ENCODE assay signal across 17 cellular contexts in genomic region chr15:100187677-100188076, GRCh38.
DNase-seq lines count a peak whose midpoint lies in the region; ATAC-seq, FAIRE-seq and TF ChIP-seq lines count a peak whose summit lies in the region.
"Had no signal": no experiment of that assay in that cellular context is flagged by ENCODE, and none has a peak within 500 bp of the region (broad histone marks: within the 10 kb centered on the region; RNA-seq: fewer than 3 reads in every experiment).

No MANE protein-coding gene starts in this region.

- no peak for TF ChIP-seq POLR2A in HepG2 (IDR thresholded peaks at IDR 0.05; ENCODE audit: insufficient read depth in 1 of 2, low read depth in 2 of 2, low read length in 2 of 2)
- TF ChIP-seq POLR2A in right lobe of liver (IDR thresholded peaks at IDR 0.05), result no peak
- no peak for TF ChIP-seq POLR2A in H54 (IDR thresholded peaks at IDR 0.05; ENCODE audit: low read depth, low read length)

- no peak overlapping the region for H3K4me2 ChIP-seq in HepG2 (ENCODE audit: low read depth, low read length)

- intact Hi-C loops in HepG2 (cut with micrococcal nuclease; ENCODE audit: unreplicated experiment) (no loop called here), right lobe of liver (cut with DNase I) (no loop called here), posterior vena cava (cut with DNase I) (no loop called here), A673 (cut with micrococcal nuclease; ENCODE audit: unreplicated experiment) (no loop called here)
- intact Hi-C loops in activated CD4-positive, alpha-beta T cell treated with anti-CD3 and anti-CD28 coated beads for 36 hours (cut with DNase I, micrococcal nuclease), result no loop called here

- no peak overlapping the region for H3K4me3 ChIP-seq in HepG2 (replicated peaks in 1 of 3; ENCODE audit: insufficient read depth in 1 of 3, low read depth in 2 of 3, low read length in 3 of 3)
- no peak overlapping the region for H3K4me3 ChIP-seq in right lobe of liver
- no peak overlapping the region for H3K4me3 ChIP-seq in A673 (ENCODE audit: low read depth, low read length, poor library complexity, severe bottlenecking)

- peaks cover 0 to 1% of the 10 kb centered on the region in 2 experiments; a peak in 3 of 5 replicates for H3K27me3 ChIP-seq in HepG2 (ENCODE audit: control insufficient read depth in 1 of 2, insufficient read depth in 2 of 2, low read length in 2 of 2)
- no peaks in the 10 kb centered on the region for H3K27me3 ChIP-seq in right lobe of liver
- H3K27me3 ChIP-seq in A673 (replicated peaks; ENCODE audit: insufficient read depth, low read depth, low read length, poor library complexity), result no peaks in the 10 kb centered on the region

- TF ChIP-seq CTCF in HepG2 (CRISPR knock-in tag; IDR thresholded peaks at IDR 0.05), result no peak
- no peak for TF ChIP-seq CTCF in right lobe of liver (IDR thresholded peaks at IDR 0.05)
- TF ChIP-seq CTCF in A673 (conservative IDR thresholded peaks at IDR 0.05; ENCODE audit: low read depth, low read length), result no peak

- BruUV-seq in HepG2 (replicated peaks; lab: Mats Ljungman, UMichigan), result no TSS peak
- BruUV-seq in A673 (replicated peaks; lab: Mats Ljungman, UMichigan), result no TSS peak

- H2AFZ ChIP-seq in HepG2 (ENCODE audit: low read length), result no peak overlapping the region

- DNase-seq in HepG2 (ENCODE audit: low spot score) (no peak), right lobe of liver (no peak), islet precursor cell (peak; percentile 45), posterior vena cava (ENCODE audit: low spot score) (peak; percentile 29), H54 (ENCODE audit: insufficient read length, low spot score) (no peak), NCI-H1694 treated with DMSO at 0.1 percent for 48 hours (lab: John Stamatoyannopoulos, UW) (no peak), A673 (ENCODE audit: low spot score) (no peak)
- DNase-seq in activated CD4-positive, alpha-beta T cell treated with anti-CD3 and anti-CD28 coated beads for 36 hours, result no peak
- DNase-seq: 8988T; C1 segment of cervical spinal cord; Calu3; CD4-positive, alpha-beta T cell; DMS 273 treated with DMSO at 0.1 percent for 48 hours; HCEC 1CT; HFFc6 had no signal

- WGBS in HepG2 (ENCODE audit: low lambda C conversion rate), result 18% methylated on average over 8 of the region's 8 CpGs
- 83% methylated on average over 6 of the region's 8 CpGs for WGBS in right lobe of liver (ENCODE audit: insufficient coverage, low coverage, low lambda C conversion rate, missing lambda C conversion rate)

- CTCF ChIA-PET in HepG2 (lab: Yijun Ruan, JAX; ENCODE audit: low intra/inter-chr PET ratio, low total read pairs), result no interaction called here
- CTCF ChIA-PET in activated CD4-positive, alpha-beta T cell treated with anti-CD3 and anti-CD28 coated beads for 36 hours (lab: Charles Lee), result no interaction called here
- CTCF ChIA-PET in A673 (lab: Charles Lee), result no interaction called here

- TF ChIP-seq EP300 in HepG2 (IDR thresholded peaks at IDR 0.05; ENCODE audit: low read depth in 2 of 2, low read length in 2 of 2) (no peak), HepG2 (CRISPR knock-in tag; IDR thresholded peaks at IDR 0.05; ENCODE audit: borderline replicate concordance) (no peak)

- no peak overlapping the region for H3K27ac Mint-ChIP-seq in activated CD4-positive, alpha-beta T cell treated with anti-CD3 and anti-CD28 coated beads for 36 hours
- H3K27ac Mint-ChIP-seq: B cell; CD4-positive, alpha-beta T cell; HFFc6 had no signal

- H3K27me3 Mint-ChIP-seq in activated CD4-positive, alpha-beta T cell treated with anti-CD3 and anti-CD28 coated beads for 36 hours, result no peaks in the 10 kb centered on the region
- H3K27me3 Mint-ChIP-seq: CD4-positive, alpha-beta T cell had no signal

- H3K9me3 Mint-ChIP-seq in activated CD4-positive, alpha-beta T cell treated with anti-CD3 and anti-CD28 coated beads for 36 hours (ENCODE audit: low read depth), result no peaks in the 10 kb centered on the region
- H3K9me3 Mint-ChIP-seq: CD4-positive, alpha-beta T cell had no signal

- ATAC-seq in HepG2 (peak; percentile 49; the same call in 1 of the 3 replicates), right lobe of liver (no peak)
- no peak for ATAC-seq in activated CD4-positive, alpha-beta T cell treated with anti-CD3 and anti-CD28 coated beads for 36 hours

- no peak overlapping the region for H3K9ac ChIP-seq in HepG2 (ENCODE audit: insufficient read depth, low read depth, low read length)

- in situ Hi-C loops in HepG2 (cut with HindIII; ENCODE audit: extremely low pct_ligation_motif_present, low pct_unique_long_range_greater_than_20kb), result no loop called here

- H3K27ac ChIP-seq in HepG2 (ENCODE audit: extremely low read length, insufficient read depth, low read length), result no peak overlapping the region
- H3K27ac ChIP-seq in right lobe of liver, result no peak overlapping the region
- no peak overlapping the region for H3K27ac ChIP-seq in A673 (ENCODE audit: low read depth, low read length, poor library complexity, severe bottlenecking)

- no peaks in the 10 kb centered on the region for H3K9me3 ChIP-seq in HepG2 (ENCODE audit: low read length)
- H3K9me3 ChIP-seq in right lobe of liver, result no peaks in the 10 kb centered on the region
- peaks cover 4% of the 10 kb centered on the region for H3K9me3 ChIP-seq in A673 (ENCODE audit: low read depth, low read length, poor library complexity, severe bottlenecking)

- H3K4me3 Mint-ChIP-seq in activated CD4-positive, alpha-beta T cell treated with anti-CD3 and anti-CD28 coated beads for 36 hours, result no peak overlapping the region
- H3K4me3 Mint-ChIP-seq: B cell; CD4-positive, alpha-beta T cell; HFFc6 had no signal

- no peaks in the 10 kb centered on the region for H3K36me3 Mint-ChIP-seq in activated CD4-positive, alpha-beta T cell treated with anti-CD3 and anti-CD28 coated beads for 36 hours (ENCODE audit: low read depth)

- H3K4me1 Mint-ChIP-seq in activated CD4-positive, alpha-beta T cell treated with anti-CD3 and anti-CD28 coated beads for 36 hours, result no peaks in the 10 kb centered on the region
- H3K4me1 Mint-ChIP-seq: B cell had no signal

- peaks cover 10% of the 10 kb centered on the region; the same call in 1 of the 2 replicates for H3K4me1 ChIP-seq in HepG2 (ENCODE audit: insufficient read depth, low read length)
- H3K4me1 ChIP-seq in right lobe of liver, result no peaks in the 10 kb centered on the region
- H3K4me1 ChIP-seq in A673 (ENCODE audit: insufficient read depth, low read length, poor library complexity, severe bottlenecking), result no peaks in the 10 kb centered on the region

- FAIRE-seq in HepG2 (lab: Jason Lieb, UNC) (no peak), H54 (lab: Jason Lieb, UNC) (no peak)
- FAIRE-seq: H1 had no signal

- H3K36me3 ChIP-seq in HepG2 (replicated peaks in 1 of 2; ENCODE audit: control insufficient read depth in 1 of 2, insufficient read depth in 2 of 2, low read length in 2 of 2) (no peaks in the 10 kb centered on the region), right lobe of liver (no peaks in the 10 kb centered on the region), A673 (ENCODE audit: insufficient read depth, low read length, poor library complexity, severe bottlenecking) (no peaks in the 10 kb centered on the region)

- H3K79me2 ChIP-seq in HepG2 (ENCODE audit: insufficient read depth, low read length), result no peaks in the 10 kb centered on the region

- TF ChIP-seq RAD21 in HepG2 (CRISPR knock-in tag; IDR thresholded peaks at IDR 0.05), result no peak

- H4K20me1 ChIP-seq in HepG2 (ENCODE audit: insufficient read depth, low read length), result no peaks in the 10 kb centered on the region

- POLR2A ChIA-PET in HepG2 (lab: Yijun Ruan, JAX), result no interaction called here
- POLR2A ChIA-PET in activated CD4-positive, alpha-beta T cell treated with anti-CD3 and anti-CD28 coated beads for 36 hours (lab: Charles Lee), result no interaction called here
- POLR2A ChIA-PET in A673 (lab: Charles Lee; ENCODE audit: low non-redundant PET), result no interaction called here

TF ChIP-seq in HepG2, 621 proteins besides CTCF, POLR2A, EP300 and RAD21:
- TF ChIP-seq ATAD3A (CRISPR knock-in tag; IDR thresholded peaks at IDR 0.05), result no peak
- no peak for TF ChIP-seq HMGXB3 (CRISPR knock-in tag; IDR thresholded peaks at IDR 0.05; ENCODE audit: borderline replicate concordance)
- TF ChIP-seq MAFK (conservative IDR thresholded peaks at IDR 0.05 in 1 of 2, IDR thresholded peaks at IDR 0.05 in 1 of 2; ENCODE audit: low read length in 2 of 2), result peak; percentile 64 to 75
- peak; percentile 59 for TF ChIP-seq MAFF (IDR thresholded peaks at IDR 0.05; ENCODE audit: low read depth, low read length)
- TF ChIP-seq ATM (IDR thresholded peaks at IDR 0.05; ENCODE audit: borderline replicate concordance), result no peak
- TF ChIP-seq LCORL (IDR thresholded peaks at IDR 0.05), result no peak
- TF ChIP-seq LCORL (CRISPR knock-in tag; IDR thresholded peaks at IDR 0.05), result no peak

Comparison
In these comparisons a context has a peak if more than half of its experiments do, and no peak if none do; other contexts are left out.
1. DNase-seq: peak in islet precursor cell (single experiment) and posterior vena cava (single experiment); none in HepG2 (single experiment), right lobe of liver (0 of 3), activated CD4-positive, alpha-beta T cell treated with anti-CD3 and anti-CD28 coated beads for 36 hours (single experiment), H54 (single experiment), NCI-H1694 treated with DMSO at 0.1 percent for 48 hours (single experiment) and A673 (single experiment).